ENCODE assay signal across 21 cellular contexts in genomic region chr2:177221534-177221933, GRCh38. TPM values are rescaled to one million over a fixed set of nuclear protein-coding genes. Genes with fewer than 3 reads are reported as not detected.
DNase-seq lines count a peak whose midpoint lies in the region; ATAC-seq and TF ChIP-seq lines count a peak whose summit lies in the region.
"Had no signal": no experiment of that assay in that cellular context is flagged by ENCODE, and none has a peak within 500 bp of the region (broad histone marks: within the 10 kb centered on the region; RNA-seq: fewer than 3 reads in every experiment).

No MANE protein-coding gene starts in this region.

- no peaks in the 10 kb centered on the region for H3K9me3 Mint-ChIP-seq in immature natural killer cell
- no peaks in the 10 kb centered on the region for H3K9me3 Mint-ChIP-seq in stimulated activated naive B cell treated with anti-CD40 and anti-IgM and Interleukin-4, amounts not matched to agents 10 μg/mL and 1 μg/mL and 100 μg/mL, for 72 hours

- no peak for TF ChIP-seq CTCF in cardiac muscle cell (IDR thresholded peaks at IDR 0.05; ENCODE audit: low read depth, low read length)

- DNase-seq in cardiac muscle cell (ENCODE audit: low read depth in 1 of 2, low spot score in 1 of 2) = no peak
- DNase-seq in Right ventricle myocardium superior = no peak
- no peak for DNase-seq in immature natural killer cell
- no peak for DNase-seq in stimulated activated naive B cell treated with anti-CD40 and anti-IgM and Interleukin-4, amounts not matched to agents 10 μg/mL and 1 μg/mL and 100 μg/mL, for 72 hours
- no peak for DNase-seq in Ammon's horn (ENCODE audit: low spot score)
- no peak for DNase-seq in activated effector memory CD4-positive, alpha-beta T cell treated with Interleukin-2 at 50 U/mL for 16 hours
- DNase-seq in nucleus accumbens (lab: John Stamatoyannopoulos, UW) = no peak
- DNase-seq: activated gamma-delta T cell; glutamatergic neuron; left cardiac atrium; NCI-H1048; NCI-H187 treated with DMSO at 0.1 percent for 48 hours; NCI-H2227 treated with DMSO at 0.1 percent for 48 hours; NCI-H82; OCI-M1; stimulated activated CD4-positive, alpha-beta T cell treated with anti-CD3 and anti-CD28 coated beads, Interleukin-2, amount 100 ng/mL, for 48 hours; T-helper 9 cell; upper lobe of right lung had no signal

- peak overlapping the region in 5 of 6 donors; percentile 52 to 77 (median 63) for H3K27ac Mint-ChIP-seq in immature natural killer cell
- peak overlapping the region; percentile 47 for H3K27ac Mint-ChIP-seq in stimulated activated naive B cell treated with anti-CD40 and anti-IgM and Interleukin-4, amounts not matched to agents 10 μg/mL and 1 μg/mL and 100 μg/mL, for 72 hours

- H3K9ac ChIP-seq in HUES64 (ENCODE audit: low read depth, low read length) = no peak overlapping the region

- WGBS in HUES64 = 94% methylated on average over 3 of the region's 3 CpGs

- H3K27me3 ChIP-seq in cardiac muscle cell (no peaks in the 10 kb centered on the region), HUES64 (ENCODE audit: insufficient read depth, low read length) (no peaks in the 10 kb centered on the region)
- H3K27me3 ChIP-seq: upper lobe of right lung had no signal

- no peaks in the 10 kb centered on the region for H3K9me3 ChIP-seq in cardiac muscle cell (ENCODE audit: low read depth)
- no peaks in the 10 kb centered on the region for H3K9me3 ChIP-seq in HUES64 (ENCODE audit: insufficient read depth, low read depth, low read length)
- H3K9me3 ChIP-seq: HAP-1, upper lobe of right lung had no signal

- H3K36me3 Mint-ChIP-seq in immature natural killer cell = peaks cover 15 to 41% (median 40%) of the 10 kb centered on the region in 3 donors
- H3K36me3 Mint-ChIP-seq in stimulated activated naive B cell treated with anti-CD40 and anti-IgM and Interleukin-4, amounts not matched to agents 10 μg/mL and 1 μg/mL and 100 μg/mL, for 72 hours = peaks cover 31 to 68% of the 10 kb centered on the region in 2 donors

- intact Hi-C loops in Right ventricle myocardium superior (cut with DNase I) = no loop called here

- peak overlapping the region; percentile 50 for H3K27ac ChIP-seq in cardiac muscle cell
- H3K27ac ChIP-seq in HUES64 (ENCODE audit: low read depth, low read length) = 0 out of 2 replicates have a peak overlapping the region, but pooled peaks have one; percentile 5
- H3K27ac ChIP-seq: skin epidermis, upper lobe of right lung had no signal

- H3K4me3 ChIP-seq in cardiac muscle cell = no peak overlapping the region
- no peak overlapping the region for H3K4me3 ChIP-seq in HUES64 (ENCODE audit: low read length)
- H3K4me3 ChIP-seq: HAP-1, skin epidermis, upper lobe of right lung had no signal

- H3K27me3 Mint-ChIP-seq in immature natural killer cell (ENCODE audit: low read depth in 3 of 3) = peaks cover 4 to 13% (median 10%) of the 10 kb centered on the region in 3 donors
- H3K27me3 Mint-ChIP-seq in stimulated activated naive B cell treated with anti-CD40 and anti-IgM and Interleukin-4, amounts not matched to agents 10 μg/mL and 1 μg/mL and 100 μg/mL, for 72 hours = no peaks in the 10 kb centered on the region

- peaks cover 29 to 74% of the 10 kb centered on the region in 2 donors for H3K4me1 Mint-ChIP-seq in immature natural killer cell
- H3K4me1 Mint-ChIP-seq in stimulated activated naive B cell treated with anti-CD40 and anti-IgM and Interleukin-4, amounts not matched to agents 10 μg/mL and 1 μg/mL and 100 μg/mL, for 72 hours = peaks cover 10 to 19% of the 10 kb centered on the region in 2 donors

- H3K36me3 ChIP-seq in cardiac muscle cell (peaks cover 72% of the 10 kb centered on the region), HUES64 (ENCODE audit: insufficient read depth, low read length) (peaks cover 67% of the 10 kb centered on the region)

- H3K4me1 ChIP-seq in cardiac muscle cell (ENCODE audit: low read depth) (no peaks in the 10 kb centered on the region), HUES64 (ENCODE audit: insufficient read depth, low read length) (peaks cover 3% of the 10 kb centered on the region; the same call in 1 of the 2 replicates)

- ATAC-seq in Right ventricle myocardium superior (ENCODE audit: poor library complexity) = no peak
- ATAC-seq in stimulated activated naive B cell treated with anti-CD40 and anti-IgM and Interleukin-4, amounts not matched to agents 10 μg/mL and 1 μg/mL and 100 μg/mL, for 72 hours (replicated peaks) = no peak
- ATAC-seq: left cardiac atrium, upper lobe of right lung had no signal

- H3K4me3 Mint-ChIP-seq in immature natural killer cell = no peak overlapping the region
- no peak overlapping the region for H3K4me3 Mint-ChIP-seq in stimulated activated naive B cell treated with anti-CD40 and anti-IgM and Interleukin-4, amounts not matched to agents 10 μg/mL and 1 μg/mL and 100 μg/mL, for 72 hours

RNA-seq across cellular contexts. Expression of gene HNRNPA3, which starts 8.9 kb away (rescaled TPM):
- total RNA-seq in cardiac muscle cell (63.2 and 78.6 TPM in 2 replicates), Right ventricle myocardium superior (64.5 TPM)
- polyA plus RNA-seq in cardiac muscle cell (67.3 and 81.7 TPM in 2 replicates), immature natural killer cell (10 to 100 TPM; 47.7 to 85.5 (median 49.7) TPM)
- polyA plus RNA-seq in HUES64 (2013, experiment 1 of 2) = 296 TPM
- 344 TPM for polyA plus RNA-seq in HUES64 (2013, experiment 2 of 2)

RNA-seq across cellular contexts. Expression of gene NFE2L2, which starts 43.0 kb away (rescaled TPM):
- total RNA-seq in cardiac muscle cell (56.6 and 70.0 TPM in 2 replicates), Right ventricle myocardium superior (45.8 TPM)
- polyA plus RNA-seq in cardiac muscle cell (84.5 and 90.5 TPM in 2 replicates), immature natural killer cell (10 to 100 TPM; 36.9 to 50.2 (median 41.2) TPM)
- polyA plus RNA-seq in HUES64 (2013, experiment 1 of 2) = 23.9 TPM
- 26.2 TPM for polyA plus RNA-seq in HUES64 (2013, experiment 2 of 2)
